Comparison of ENCODE assay signal across 15 cellular contexts in genomic region chr3:40573985-40574384, GRCh38.
"Had no signal": no experiment of that assay in that cellular context is flagged by ENCODE, and none has a peak within 500 bp of the region (broad histone marks: within the 10 kb centered on the region; RNA-seq: fewer than 3 reads in every experiment).

No MANE protein-coding gene starts in this region.

- H3K4me3 Mint-ChIP-seq: T-cell had no signal

- H3K27me3 ChIP-seq: SJSA1 had no signal

- H3K4me3 ChIP-seq: SJSA1 had no signal

- H3K36me3 ChIP-seq: SJSA1 had no signal

- H3K9ac ChIP-seq: SK-N-SH had no signal

- H3K9me3 Mint-ChIP-seq: T-cell had no signal

- H3K27ac ChIP-seq: HL-60, SJSA1 had no signal

- DNase-seq: KBM-7, NCI-H1105, NCI-H1417 treated with DMSO at 0.1 percent for 48 hours, NCI-H1694 treated with DMSO at 0.1 percent for 48 hours, NCI-H1930, NCI-H510A treated with DMSO at 0.1 percent for 48 hours, NCI-H526, Right ventricle myocardium superior, RPMI8226, SIG-M5, SK-N-SH, SW 1271, T-cell had no signal

- H3K4me2 ChIP-seq: SK-N-SH had no signal

- H3K4me1 Mint-ChIP-seq: T-cell had no signal

- H3K9me3 ChIP-seq: SJSA1, SK-N-SH had no signal

- H3K4me1 ChIP-seq: SJSA1 had no signal

- H3K27ac Mint-ChIP-seq: T-cell had no signal

- ATAC-seq: T-cell had no signal

- H3K36me3 Mint-ChIP-seq: T-cell had no signal
